12 cellular contexts compared by ENCODE assay signal in the genomic region with DNA sequence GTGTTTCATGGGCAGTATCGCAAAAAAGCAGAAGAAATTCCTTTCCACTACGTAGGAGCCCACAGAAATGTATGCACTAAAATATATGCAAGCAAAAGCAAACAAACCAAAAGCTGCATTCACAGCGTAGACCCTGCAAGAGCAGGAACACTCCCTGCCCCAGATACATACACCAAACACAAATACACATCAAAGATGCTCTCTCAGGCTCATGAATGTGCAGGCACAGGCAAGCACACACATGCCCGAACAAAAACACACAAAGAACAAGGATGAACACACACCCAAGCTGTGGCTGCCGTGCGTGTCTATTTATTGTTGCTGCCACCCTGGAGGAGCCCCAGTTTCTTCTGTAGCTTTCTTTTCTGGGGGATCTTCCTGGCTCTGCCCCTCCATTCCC. TPM values are rescaled to one million over a fixed set of nuclear protein-coding genes. Genes with fewer than 3 reads are reported as not detected.
DNase-seq lines count a peak whose midpoint lies in the region; ATAC-seq, FAIRE-seq and TF ChIP-seq lines count a peak whose summit lies in the region.
"Had no signal": no experiment of that assay in that cellular context is flagged by ENCODE, and none has a peak within 500 bp of the region (broad histone marks: within the 10 kb centered on the region; RNA-seq: fewer than 3 reads in every experiment).

No MANE protein-coding gene starts in this region.

- peak overlapping the region; percentile 68 for H3K4me3 ChIP-seq in bronchial epithelial cell (ENCODE audit: low read depth, low read length)
- H3K4me3 ChIP-seq in muscle layer of colon (ENCODE audit: low read depth in 1 of 2, low read length in 2 of 2) = peak overlapping the region; percentile 67 to 70
- H3K4me3 ChIP-seq in upper lobe of left lung = peak overlapping the region; percentile 46 to 64 (median 51)
- H3K4me3 ChIP-seq: SJSA1 had no signal

- no peaks in the 10 kb centered on the region for H3K36me3 Mint-ChIP-seq in activated CD4-positive, alpha-beta T cell treated with anti-CD3 and anti-CD28 coated beads for 36 hours (ENCODE audit: low read depth)

- no peak for FAIRE-seq in bronchial epithelial cell (lab: Jason Lieb, UNC)

- H3K27me3 ChIP-seq in bronchial epithelial cell (ENCODE audit: control insufficient read depth, insufficient read depth, low read length) = no peaks in the 10 kb centered on the region
- no peaks in the 10 kb centered on the region for H3K27me3 ChIP-seq in muscle layer of colon (ENCODE audit: control insufficient read depth in 1 of 2, insufficient read depth in 2 of 2, low read length in 2 of 2)
- no peaks in the 10 kb centered on the region for H3K27me3 ChIP-seq in upper lobe of left lung
- H3K27me3 ChIP-seq: SJSA1 had no signal

- H3K9me3 ChIP-seq in muscle layer of colon (ENCODE audit: low read length) (no peaks in the 10 kb centered on the region), upper lobe of left lung (no peaks in the 10 kb centered on the region)
- H3K9me3 ChIP-seq: SJSA1 had no signal

- TF ChIP-seq CTCF in bronchial epithelial cell (IDR thresholded peaks at IDR 0.05; ENCODE audit: insufficient read depth, low read length, severe bottlenecking) = no peak
- TF ChIP-seq CTCF in upper lobe of left lung (IDR thresholded peaks at IDR 0.05) = no peak

- H3K36me3 ChIP-seq in bronchial epithelial cell (ENCODE audit: control insufficient read depth, insufficient read depth, low read length) (peaks cover 8% of the 10 kb centered on the region), muscle layer of colon (ENCODE audit: insufficient read depth, low read length) (peaks cover 21% of the 10 kb centered on the region), upper lobe of left lung (peaks cover 0 to 16% (median 3%) of the 10 kb centered on the region in 4 donors)
- H3K36me3 ChIP-seq: SJSA1 had no signal

- DNase-seq in NCI-H748 (lab: John Stamatoyannopoulos, UW; ENCODE audit: unreplicated experiment) = peak; percentile 38
- no peak for DNase-seq in NCI-H748 treated with DMSO at 0.1 percent for 48 hours (lab: John Stamatoyannopoulos, UW)
- DNase-seq in bronchial epithelial cell (ENCODE audit: low read depth) = peak; percentile 95
- no peak for DNase-seq in upper lobe of left lung
- DNase-seq in activated CD4-positive, alpha-beta T cell treated with anti-CD3 and anti-CD28 coated beads for 36 hours = no peak
- DNase-seq: AML-193; NCI-H1092; stimulated activated CD4-positive, alpha-beta T cell treated with anti-CD3 and anti-CD28 coated beads, Interleukin-15, amount 100 ng/mL, for 24 hours had no signal

- no peak overlapping the region for H3K4me3 Mint-ChIP-seq in activated CD4-positive, alpha-beta T cell treated with anti-CD3 and anti-CD28 coated beads for 36 hours

- no peak for TF ChIP-seq POLR2A in upper lobe of left lung (IDR thresholded peaks at IDR 0.05)

- H3K9me3 Mint-ChIP-seq in activated CD4-positive, alpha-beta T cell treated with anti-CD3 and anti-CD28 coated beads for 36 hours (ENCODE audit: low read depth) = no peaks in the 10 kb centered on the region

- CTCF ChIA-PET in activated CD4-positive, alpha-beta T cell treated with anti-CD3 and anti-CD28 coated beads for 36 hours (lab: Charles Lee) = interaction anchor here (0.6 kb wide), 1 partner anchor 28 kb away, joined by 4 read pairs; no protein-coding TSS in a partner anchor

- peaks cover 42% of the 10 kb centered on the region for H3K4me1 ChIP-seq in muscle layer of colon (ENCODE audit: insufficient read depth, low read length)
- peaks cover 35 to 61% (median 46%) of the 10 kb centered on the region in 4 donors for H3K4me1 ChIP-seq in upper lobe of left lung

- TF ChIP-seq EP300 in upper lobe of left lung (IDR thresholded peaks at IDR 0.05) = no peak

- H3K4me1 Mint-ChIP-seq in activated CD4-positive, alpha-beta T cell treated with anti-CD3 and anti-CD28 coated beads for 36 hours = peaks cover 26% of the 10 kb centered on the region

- H3K27ac Mint-ChIP-seq in activated CD4-positive, alpha-beta T cell treated with anti-CD3 and anti-CD28 coated beads for 36 hours = no peak overlapping the region

- no peaks in the 10 kb centered on the region for H3K27me3 Mint-ChIP-seq in activated CD4-positive, alpha-beta T cell treated with anti-CD3 and anti-CD28 coated beads for 36 hours

- peak overlapping the region; percentile 77 for H3K9ac ChIP-seq in muscle layer of colon (ENCODE audit: low read length)

- intact Hi-C loops in activated CD4-positive, alpha-beta T cell treated with anti-CD3 and anti-CD28 coated beads for 36 hours (cut with DNase I, micrococcal nuclease) = no loop called here

- 80 to 81% methylated on average over 6 of the region's 6 CpGs for WGBS in upper lobe of left lung, 2 donors

- POLR2A ChIA-PET in activated CD4-positive, alpha-beta T cell treated with anti-CD3 and anti-CD28 coated beads for 36 hours (lab: Charles Lee) = interaction anchor here (0.6 kb wide), 1 partner anchor 45 kb away, joined by 4 read pairs; the partner anchor contains the start of gene CLN3

- ATAC-seq in upper lobe of left lung (ENCODE audit: low FRiP score in 2 of 2) = no peak
- ATAC-seq in GM18868 (IDR thresholded peaks at IDR 0.05; ENCODE audit: unreplicated experiment) = no peak
- ATAC-seq in SK-N-SH treated with all-trans-retinoic acid at 6 μM for 48 hours = no peak
- ATAC-seq in activated CD4-positive, alpha-beta T cell treated with anti-CD3 and anti-CD28 coated beads for 36 hours = no peak

- H3K27ac ChIP-seq in muscle layer of colon (ENCODE audit: low read depth, low read length) (peak overlapping the region; percentile 59), upper lobe of left lung (peak overlapping the region; percentile 84 to 97 (median 93))
- H3K27ac ChIP-seq: SJSA1 had no signal

TF ChIP-seq in SK-N-SH treated with all-trans-retinoic acid at 6 μM for 48 hours, 23 proteins besides CTCF, POLR2A, EP300 and RAD21 (continues in another document):
- TF ChIP-seq ZNF565 (CRISPR knock-in tag; conservative IDR thresholded peaks at IDR 0.05; ENCODE audit: low read depth) (no peak), OSR1 (CRISPR knock-in tag; IDR thresholded peaks at IDR 0.05) (no peak), ZC3H10 (CRISPR knock-in tag; IDR thresholded peaks at IDR 0.05) (no peak), BACH2 (CRISPR knock-in tag; IDR thresholded peaks at IDR 0.05; ENCODE audit: borderline replicate concordance) (no peak), RARB (CRISPR knock-in tag; IDR thresholded peaks at IDR 0.05) (no peak), ARNTL (CRISPR knock-in tag; IDR thresholded peaks at IDR 0.05; ENCODE audit: borderline replicate concordance, low read depth) (no peak)
- TF ChIP-seq, protein P1, sequence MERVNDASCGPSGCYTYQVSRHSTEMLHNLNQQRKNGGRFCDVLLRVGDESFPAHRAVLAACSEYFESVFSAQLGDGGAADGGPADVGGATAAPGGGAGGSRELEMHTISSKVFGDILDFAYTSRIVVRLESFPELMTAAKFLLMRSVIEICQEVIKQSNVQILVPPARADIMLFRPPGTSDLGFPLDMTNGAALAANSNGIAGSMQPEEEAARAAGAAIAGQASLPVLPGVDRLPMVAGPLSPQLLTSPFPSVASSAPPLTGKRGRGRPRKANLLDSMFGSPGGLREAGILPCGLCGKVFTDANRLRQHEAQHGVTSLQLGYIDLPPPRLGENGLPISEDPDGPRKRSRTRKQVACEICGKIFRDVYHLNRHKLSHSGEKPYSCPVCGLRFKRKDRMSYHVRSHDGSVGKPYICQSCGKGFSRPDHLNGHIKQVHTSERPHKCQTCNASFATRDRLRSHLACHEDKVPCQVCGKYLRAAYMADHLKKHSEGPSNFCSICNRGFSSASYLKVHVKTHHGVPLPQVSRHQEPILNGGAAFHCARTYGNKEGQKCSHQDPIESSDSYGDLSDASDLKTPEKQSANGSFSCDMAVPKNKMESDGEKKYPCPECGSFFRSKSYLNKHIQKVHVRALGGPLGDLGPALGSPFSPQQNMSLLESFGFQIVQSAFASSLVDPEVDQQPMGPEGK (CRISPR knock-in tag; IDR thresholded peaks at IDR 0.05; ENCODE audit: borderline replicate concordance) = no peak

RNA-seq across cellular contexts. Expression of gene NUPR1, which starts 1.7 kb away (rescaled TPM):
- total RNA-seq in bronchial epithelial cell (65.3 and 163 TPM in 2 replicates), upper lobe of left lung (100 to 1,000 TPM in 4 of 6 donors, 10 to 100 TPM in 2; 34.1 to 294 (median 119) TPM)
- not detected for total RNA-seq in activated CD4-positive, alpha-beta T cell treated with anti-CD3 and anti-CD28 coated beads for 36 hours

RNA-seq across cellular contexts. Expression of gene SGF29, which starts 16.6 kb away (rescaled TPM):
- total RNA-seq in bronchial epithelial cell = 9.0 and 10.0 TPM in 2 replicates
- 10 to 100 TPM; 24.8 to 67.1 (median 37.3) TPM for total RNA-seq in upper lobe of left lung
- total RNA-seq in activated CD4-positive, alpha-beta T cell treated with anti-CD3 and anti-CD28 coated beads for 36 hours = 10 to 100 TPM; 23.6 to 35.5 TPM

RNA-seq across cellular contexts. Expression of gene IL27, which starts 30.4 kb away (rescaled TPM):
- total RNA-seq in bronchial epithelial cell (not detected in 2 replicates), upper lobe of left lung (1 to 10 TPM in 1 of 6 donors, under 1 TPM in 1, not detected in 4; 0.89 to 1.4 TPM)
- total RNA-seq in activated CD4-positive, alpha-beta T cell treated with anti-CD3 and anti-CD28 coated beads for 36 hours = not detected
- total RNA-seq: SJSA1 had no signal

RNA-seq across cellular contexts. Expression of gene APOBR, which starts 42.6 kb away (rescaled TPM):
- total RNA-seq in bronchial epithelial cell (not detected in 2 replicates), upper lobe of left lung (10 to 100 TPM; 17.0 to 45.0 (median 33.4) TPM)
- 1 to 10 TPM; 1.8 to 2.4 TPM for total RNA-seq in activated CD4-positive, alpha-beta T cell treated with anti-CD3 and anti-CD28 coated beads for 36 hours
- total RNA-seq: SJSA1 had no signal

RNA-seq across cellular contexts. Expression of gene CLN3, which starts 45.2 kb away (rescaled TPM):
- total RNA-seq in bronchial epithelial cell (9.5 and 11.6 TPM in 2 replicates), upper lobe of left lung (10 to 100 TPM; 39.5 to 96.4 (median 56.2) TPM)
- total RNA-seq in activated CD4-positive, alpha-beta T cell treated with anti-CD3 and anti-CD28 coated beads for 36 hours = 10 to 100 TPM; 19.0 to 24.6 TPM

Comparison
In these comparisons a context has a peak if more than half of its experiments do, and no peak if none do; other contexts are left out.
1. DNase-seq: peak in NCI-H748 (single experiment) and bronchial epithelial cell (single experiment); none in NCI-H748 treated with DMSO at 0.1 percent for 48 hours (single experiment), upper lobe of left lung (0 of 2) and activated CD4-positive, alpha-beta T cell treated with anti-CD3 and anti-CD28 coated beads for 36 hours (single experiment).
2. RNA of gene NUPR1, which starts 1.7 kb away (total RNA-seq): 34.1 to 294 TPM in upper lobe of left lung and 65.3 to 163 TPM in bronchial epithelial cell; not detected in activated CD4-positive, alpha-beta T cell treated with anti-CD3 and anti-CD28 coated beads for 36 hours; every median in the first group is over 10 times any median in the second.
3. Peak in every context shown above with its lines, with median percentiles within 50 percentile points of each other: H3K4me3 ChIP-seq.